ENCODE assay signal across 13 cellular contexts in the genomic region with DNA sequence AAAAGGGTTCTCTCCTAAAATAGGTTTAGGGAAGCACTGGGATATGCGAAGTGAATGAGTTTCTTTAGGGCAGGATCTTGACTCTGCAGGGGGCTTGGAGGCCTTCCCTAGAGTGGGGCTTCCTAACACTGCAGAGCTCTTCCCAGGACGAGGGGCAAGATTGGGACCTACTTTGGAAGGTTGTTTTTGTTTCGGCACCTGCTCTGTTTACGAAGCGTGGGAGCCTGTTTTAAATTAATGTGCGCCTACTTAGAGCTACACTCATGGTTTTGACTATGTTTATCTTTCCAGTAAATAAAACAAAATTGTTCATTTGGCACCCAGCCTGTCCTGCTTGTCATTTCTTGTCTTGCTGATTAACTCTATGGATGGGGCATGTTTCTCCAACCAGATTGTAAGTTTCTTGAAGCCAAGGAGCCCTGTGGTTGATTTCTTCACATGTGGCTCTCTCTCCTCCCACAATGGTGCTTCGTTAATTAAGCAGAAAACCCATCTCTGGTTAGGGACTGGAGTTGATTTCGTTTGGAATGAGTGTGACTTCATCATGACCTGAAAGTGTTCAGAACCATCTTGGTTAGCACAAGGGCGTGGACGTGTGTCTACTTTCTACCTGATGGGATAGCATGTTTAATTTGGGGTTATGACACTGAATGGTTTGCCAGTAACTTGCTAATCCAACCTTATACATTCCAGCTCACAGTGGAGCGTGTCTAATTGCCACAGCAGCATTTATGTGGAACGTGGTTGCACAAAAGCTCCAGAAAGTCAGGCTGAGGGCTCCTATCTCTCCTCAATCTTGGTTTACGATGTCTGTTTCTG.
A peak's percentile ranks its signal among the peaks of the same experiment; 100 is the strongest.
DNase-seq lines count a peak whose midpoint lies in the region; ATAC-seq, FAIRE-seq and TF ChIP-seq lines count a peak whose summit lies in the region.
"Had no signal": no experiment of that assay in that cellular context is flagged by ENCODE, and none has a peak within 500 bp of the region (broad histone marks: within the 10 kb centered on the region; RNA-seq: fewer than 3 reads in every experiment).

No MANE protein-coding gene starts in this region.

- H4K20me1 ChIP-seq in astrocyte (ENCODE audit: insufficient read depth, low read length) = peaks cover 15% of the 10 kb centered on the region

- peaks cover 86% of the 10 kb centered on the region for H3K4me1 Mint-ChIP-seq in astrocyte (ENCODE audit: low read depth, unreplicated experiment)

- H3K9me3 ChIP-seq in HUES48 (ENCODE audit: control insufficient read depth, insufficient read depth, low read length) (no peaks in the 10 kb centered on the region), astrocyte (ENCODE audit: insufficient read depth, low read depth, low read length) (no peaks in the 10 kb centered on the region), stomach smooth muscle (ENCODE audit: control insufficient read depth in 2 of 2, low read length in 2 of 2) (no peaks in the 10 kb centered on the region)
- H3K9me3 ChIP-seq: Caco-2 had no signal

- H3K79me2 ChIP-seq in astrocyte (ENCODE audit: insufficient read depth, low read length) = peaks cover 78% of the 10 kb centered on the region

- no peak for ATAC-seq in HG03175 (IDR thresholded peaks at IDR 0.05; ENCODE audit: unreplicated experiment)
- ATAC-seq: GM12878, K562 had no signal

- H3K27me3 Mint-ChIP-seq in astrocyte (ENCODE audit: low read depth, unreplicated experiment) = no peaks in the 10 kb centered on the region

- H3K4me2 ChIP-seq in astrocyte (ENCODE audit: low read length) = peak overlapping the region; percentile 23

- H3K4me1 ChIP-seq in HUES48 (ENCODE audit: control insufficient read depth, insufficient read depth, low read length) (peaks cover 84% of the 10 kb centered on the region), astrocyte (ENCODE audit: insufficient read depth, low read length) (peaks cover 40% of the 10 kb centered on the region), stomach smooth muscle (ENCODE audit: control insufficient read depth, insufficient read depth, low read length) (peaks cover 31% of the 10 kb centered on the region)

- DNase-seq in astrocyte (ENCODE audit: low read depth) = peak; percentile 71
- DNase-seq in iPS-NIHi7 (ENCODE audit: extremely low spot score) = peak; percentile 63
- no peak for DNase-seq in COLO668 (lab: John Stamatoyannopoulos, UW; ENCODE audit: unreplicated experiment)
- DNase-seq in NCI-H82 (lab: John Stamatoyannopoulos, UW) = no peak
- DNase-seq: Caco-2, NCI-H2171 treated with DMSO at 0.1 percent for 48 hours had no signal

- peaks cover 1% of the 10 kb centered on the region for H3K9me3 Mint-ChIP-seq in astrocyte (ENCODE audit: unreplicated experiment)
- H3K9me3 Mint-ChIP-seq: activated T-helper 1 cell treated with anti-CD3 and anti-CD28 coated beads, Interleukin-12 subunit alpha, Interleukin-12 subunit beta, Interleukin-2, Interleukin-4 antibody, amounts not matched to agents 30 ng/mL and 10 ng/mL and 1 ng/mL, durations not matched to agents 14 hours and 24 hours and 36 hours had no signal

- H3K27ac ChIP-seq in HUES48 (ENCODE audit: low read depth, low read length) (peak overlapping the region; percentile 66), astrocyte (ENCODE audit: low read depth, low read length) (no peak overlapping the region), stomach smooth muscle (ENCODE audit: low read length) (peak overlapping the region; percentile 60)

- H3K27me3 ChIP-seq in HUES48 (ENCODE audit: control insufficient read depth, insufficient read depth, low read length) (no peaks in the 10 kb centered on the region), astrocyte (ENCODE audit: insufficient read depth, low read length) (no peaks in the 10 kb centered on the region), stomach smooth muscle (ENCODE audit: control insufficient read depth in 1 of 2, insufficient read depth in 2 of 2, low read length in 2 of 2) (no peaks in the 10 kb centered on the region)

- no peak overlapping the region for H3K4me3 Mint-ChIP-seq in astrocyte (ENCODE audit: unreplicated experiment)
- H3K4me3 Mint-ChIP-seq: activated T-helper 1 cell treated with anti-CD3 and anti-CD28 coated beads, Interleukin-12 subunit alpha, Interleukin-12 subunit beta, Interleukin-2, Interleukin-4 antibody, amounts not matched to agents 30 ng/mL and 10 ng/mL and 1 ng/mL, durations not matched to agents 14 hours and 24 hours and 36 hours had no signal

- TF ChIP-seq CTCF in astrocyte (IDR thresholded peaks at IDR 0.05; ENCODE audit: insufficient read depth, low read depth, low read length) = no peak

- H3K9ac ChIP-seq in HUES48 (ENCODE audit: low read depth, low read length) (no peak overlapping the region), astrocyte (ENCODE audit: low read length) (no peak overlapping the region), stomach smooth muscle (ENCODE audit: low read length in 2 of 2) (no peak overlapping the region)

- H3K36me3 Mint-ChIP-seq in astrocyte (ENCODE audit: low read depth, unreplicated experiment) = peaks cover 31% of the 10 kb centered on the region

- no peak overlapping the region for H3K4me3 ChIP-seq in HUES48 (ENCODE audit: low read depth, low read length)
- no peak overlapping the region for H3K4me3 ChIP-seq in astrocyte (ENCODE audit: insufficient read depth, low read depth, low read length)
- H3K4me3 ChIP-seq in stomach smooth muscle (ENCODE audit: low read length in 2 of 2) = peak overlapping the region in 1 of 2 donors; percentile 55
- H3K4me3 ChIP-seq: GM12878, K562 had no signal

- H3K36me3 ChIP-seq in HUES48 (ENCODE audit: control insufficient read depth, insufficient read depth, low read length) (peaks cover 23% of the 10 kb centered on the region), astrocyte (ENCODE audit: insufficient read depth, low read length) (no peaks in the 10 kb centered on the region), stomach smooth muscle (ENCODE audit: control insufficient read depth in 2 of 2, insufficient read depth in 2 of 2, low read length in 2 of 2) (no peaks in the 10 kb centered on the region)

- H3K27ac Mint-ChIP-seq in astrocyte (ENCODE audit: unreplicated experiment) = peak overlapping the region; percentile 43
- H3K27ac Mint-ChIP-seq: activated T-helper 1 cell treated with anti-CD3 and anti-CD28 coated beads, Interleukin-12 subunit alpha, Interleukin-12 subunit beta, Interleukin-2, Interleukin-4 antibody, amounts not matched to agents 30 ng/mL and 10 ng/mL and 1 ng/mL, durations not matched to agents 14 hours and 24 hours and 36 hours had no signal

- FAIRE-seq in astrocyte (lab: Jason Lieb, UNC) = no peak
- FAIRE-seq: GM12878, GM19239, K562 had no signal

- H2AFZ ChIP-seq in astrocyte (ENCODE audit: low read depth, low read length) = no peak overlapping the region

Comparison
In these comparisons a context has a peak if more than half of its experiments do, and no peak if none do; other contexts are left out.
1. DNase-seq: peak in astrocyte (single experiment) and iPS-NIHi7 (single experiment); none in COLO668 (single experiment) and NCI-H82 (single experiment).